In the genomic region with DNA sequence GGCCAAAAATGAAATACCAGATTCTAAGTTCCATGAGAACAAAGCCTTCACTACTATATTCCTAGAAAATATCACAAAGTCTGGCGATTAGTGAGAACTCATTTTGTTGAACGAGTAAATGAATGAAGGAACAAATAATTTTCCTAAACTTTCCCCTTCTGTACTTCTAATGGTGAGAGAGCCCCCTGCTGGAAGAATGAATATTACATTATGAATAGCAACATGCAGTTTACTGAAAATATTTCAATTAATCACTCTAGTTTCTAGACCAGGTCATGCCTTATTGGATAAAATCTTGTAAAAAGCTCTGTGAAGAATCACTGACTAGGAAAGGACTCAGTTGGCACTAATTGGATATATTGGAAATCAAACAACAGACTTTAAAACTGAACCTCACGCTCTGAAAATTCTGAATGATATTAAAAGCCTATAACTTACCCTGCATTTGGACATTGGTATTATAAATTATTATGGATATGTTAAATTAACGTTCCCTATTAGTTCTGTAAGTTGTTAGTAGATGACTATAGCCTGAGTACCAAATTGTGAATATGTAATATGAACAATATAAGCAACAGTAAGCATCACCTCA, we compare ENCODE assay signal across 8 cellular contexts. TPM values are rescaled to one million over a fixed set of nuclear protein-coding genes. Genes with fewer than 3 reads are reported as not detected.
A peak's percentile ranks its signal among the peaks of the same experiment; 100 is the strongest.
DNase-seq lines count a peak whose midpoint lies in the region; ATAC-seq and TF ChIP-seq lines count a peak whose summit lies in the region.

No MANE protein-coding gene starts in this region.

- H3K36me3 Mint-ChIP-seq in CD4-positive, alpha-beta T cell (ENCODE audit: low read depth): no peaks in the 10 kb centered on the region

- no peak overlapping the region for H3K4me3 Mint-ChIP-seq in CD4-positive, alpha-beta T cell

- H3K9me3 Mint-ChIP-seq in CD4-positive, alpha-beta T cell: no peaks in the 10 kb centered on the region

- no peaks in the 10 kb centered on the region for H3K27me3 ChIP-seq in CD4-positive, alpha-beta T cell (ENCODE audit: control insufficient read depth, insufficient read depth, low read length)
- H3K27me3 ChIP-seq in lung (ENCODE audit: control insufficient read depth, insufficient read depth): no peaks in the 10 kb centered on the region
- H3K27me3 ChIP-seq in WERI-Rb-1 (ENCODE audit: insufficient read depth, low read depth, severe bottlenecking): no peaks in the 10 kb centered on the region

- WGBS in lung, 2 donors: 26 to 29% methylated on average over 4 of the region's 4 CpGs

- H3K36me3 ChIP-seq in lung (ENCODE audit: control insufficient read depth in 2 of 2, insufficient read depth in 2 of 2, low read length in 2 of 2): no peaks in the 10 kb centered on the region
- H3K36me3 ChIP-seq in WERI-Rb-1: no peaks in the 10 kb centered on the region

- no peak for ATAC-seq in CD4-positive, alpha-beta T cell (ENCODE audit: poor library complexity)
- ATAC-seq in HG02759 (IDR thresholded peaks at IDR 0.05; ENCODE audit: unreplicated experiment): peak; percentile 48
- ATAC-seq in lung (ENCODE audit: insufficient read depth, low FRiP score): no peak

- no peak for DNase-seq in CD4-positive, alpha-beta T cell
- DNase-seq in NCI-H748 treated with DMSO at 0.1 percent for 48 hours (lab: John Stamatoyannopoulos, UW): peak; percentile 56
- peak; percentile 70 for DNase-seq in cerebellar cortex (ENCODE audit: low spot score)
- no peak for DNase-seq in lung (ENCODE audit: low spot score)
- no peak for DNase-seq in HuH-7.5 (ENCODE audit: low spot score)
- no peak for DNase-seq in WERI-Rb-1
- no peak for DNase-seq in T-helper 9 cell

- intact Hi-C loops in CD4-positive, alpha-beta T cell (cut with DNase I, micrococcal nuclease): loop anchor here (1.0 to 10.0 kb wide), 7 partner anchors 42 to 735 kb away; partner anchors contain the start of gene STMP1 (in 1 of the 2)

- CTCF ChIA-PET in CD4-positive, alpha-beta T cell (lab: Charles Lee): interaction anchor here (0.9 to 2.7 kb wide), 4 partner anchors 9 to 208 kb away, joined by 3 to 17 read pairs (median 6); no protein-coding TSS in a partner anchor

- no peak overlapping the region for H3K27ac Mint-ChIP-seq in CD4-positive, alpha-beta T cell

- no peaks in the 10 kb centered on the region for H3K9me3 ChIP-seq in CD4-positive, alpha-beta T cell (ENCODE audit: control insufficient read depth, low read length)
- H3K9me3 ChIP-seq in lung (ENCODE audit: control insufficient read depth in 2 of 2, insufficient read depth in 1 of 2, low read length in 1 of 2) (no peaks in the 10 kb centered on the region), WERI-Rb-1 (ENCODE audit: severe bottlenecking) (no peaks in the 10 kb centered on the region)

- H3K4me1 ChIP-seq in lung (ENCODE audit: control insufficient read depth in 2 of 2, insufficient read depth in 2 of 2, low read length in 2 of 2): no peaks in the 10 kb centered on the region

- peak; percentile 89 for TF ChIP-seq CTCF in CD4-positive, alpha-beta T cell (IDR thresholded peaks at IDR 0.05)
- TF ChIP-seq CTCF in lung (IDR thresholded peaks at IDR 0.05; ENCODE audit: control extremely low read depth, extremely low read depth) (peak; percentile 52), WERI-Rb-1 (IDR thresholded peaks at IDR 0.05; ENCODE audit: low read depth, low read length) (no peak)

- POLR2A ChIA-PET in CD4-positive, alpha-beta T cell (lab: Charles Lee): no interaction called here

- H3K4me3 ChIP-seq in lung (no peak overlapping the region), WERI-Rb-1 (ENCODE audit: low read depth, low read length) (no peak overlapping the region)

- no peak overlapping the region for H3K27ac ChIP-seq in CD4-positive, alpha-beta T cell (ENCODE audit: low read depth, low read length)
- H3K27ac ChIP-seq in lung (ENCODE audit: low read depth in 1 of 2, low read length in 1 of 2) (no peak overlapping the region), WERI-Rb-1 (no peak overlapping the region)

- peaks cover 8% of the 10 kb centered on the region for H3K27me3 Mint-ChIP-seq in CD4-positive, alpha-beta T cell

- no peaks in the 10 kb centered on the region for H3K4me1 Mint-ChIP-seq in CD4-positive, alpha-beta T cell (ENCODE audit: low read depth)

RNA-seq across cellular contexts. Expression of gene MTPN, which starts 32.4 kb away (rescaled TPM):
- 10 to 100 TPM; 88.4 to 94.0 TPM for total RNA-seq in CD4-positive, alpha-beta T cell
- total RNA-seq in lung: 100 to 1,000 TPM; 114 to 116 TPM
- 10 to 100 TPM; 32.9 to 95.9 TPM for polyA plus RNA-seq in lung

Comparison
In these comparisons a context has a peak if more than half of its experiments do, and no peak if none do; other contexts are left out.
1. DNase-seq: peak in NCI-H748 treated with DMSO at 0.1 percent for 48 hours (single experiment) and cerebellar cortex (single experiment); none in CD4-positive, alpha-beta T cell (0 of 10), lung (single experiment), HuH-7.5 (single experiment), WERI-Rb-1 (single experiment) and T-helper 9 cell (single experiment).